ENCODE assay signal across 17 cellular contexts in genomic region chr6:88143768-88144167, GRCh38. TPM values are rescaled to one million over a fixed set of nuclear protein-coding genes. Genes with fewer than 3 reads are reported as not detected.
DNase-seq lines count a peak whose midpoint lies in the region; ATAC-seq and TF ChIP-seq lines count a peak whose summit lies in the region.
"Had no signal": no experiment of that assay in that cellular context is flagged by ENCODE, and none has a peak within 500 bp of the region (broad histone marks: within the 10 kb centered on the region; RNA-seq: fewer than 3 reads in every experiment).

No MANE protein-coding gene starts in this region.

- H3K4me3 ChIP-seq in DOHH2 (ENCODE audit: low read length): peak overlapping the region; percentile 63
- H3K4me3 ChIP-seq in IMR-90 (ENCODE audit: insufficient read depth, low read depth, low read length): no peak overlapping the region
- no peak overlapping the region for H3K4me3 ChIP-seq in colonic mucosa
- H3K4me3 ChIP-seq: A549 had no signal

- POLR2A ChIA-PET in IMR-90 (lab: Charles Lee; ENCODE audit: unreplicated experiment): no interaction called here

- no peaks in the 10 kb centered on the region for H3K9me3 Mint-ChIP-seq in brain
- H3K9me3 Mint-ChIP-seq in naive B cell: no peaks in the 10 kb centered on the region
- H3K9me3 Mint-ChIP-seq: CD8-positive, alpha-beta T cell had no signal

- no peaks in the 10 kb centered on the region for H3K9me1 ChIP-seq in IMR-90 (ENCODE audit: insufficient read depth, low read length)

- no peaks in the 10 kb centered on the region for H3K79me1 ChIP-seq in IMR-90 (ENCODE audit: low read depth in 1 of 2, low read length in 2 of 2)

- H2BK15ac ChIP-seq in IMR-90 (ENCODE audit: low read depth, low read length): no peak overlapping the region

- no peak overlapping the region for H4K5ac ChIP-seq in IMR-90 (ENCODE audit: low read depth, low read length)

- no peaks in the 10 kb centered on the region for H3K9me2 ChIP-seq in DOHH2 (replicated peaks; ENCODE audit: control insufficient read depth, low read length)

- CTCF ChIA-PET in IMR-90 (lab: Yijun Ruan, JAX): no interaction called here

- no peak overlapping the region for H3K23ac ChIP-seq in IMR-90 (ENCODE audit: low read depth, low read length)

- H3K27ac ChIP-seq in DOHH2 (ENCODE audit: low read depth, low read length) (peak overlapping the region; percentile 96), IMR-90 (ENCODE audit: insufficient read depth, low read length) (no peak overlapping the region), colonic mucosa (no peak overlapping the region)
- H3K27ac ChIP-seq: A549 had no signal

- H3K4me3 Mint-ChIP-seq in brain (peak overlapping the region in 1 of 5 experiments; percentile 26), naive B cell (no peak overlapping the region)
- H3K4me3 Mint-ChIP-seq: CD14-positive monocyte; CD8-positive, alpha-beta T cell; H9 had no signal

- H3K27ac Mint-ChIP-seq in brain (peak overlapping the region in 3 of 5 experiments; percentile 42 to 81 (median 75)), naive B cell (peak overlapping the region in 5 of 6 donors; percentile 15 to 100 (median 36))
- H3K27ac Mint-ChIP-seq: CD8-positive, alpha-beta T cell; H9 had no signal

- peaks cover 90% of the 10 kb centered on the region for H3K4me1 ChIP-seq in DOHH2 (ENCODE audit: control insufficient read depth, low read length)
- no peaks in the 10 kb centered on the region for H3K4me1 ChIP-seq in IMR-90 (ENCODE audit: control insufficient read depth, insufficient read depth, low read length)
- H3K4me1 ChIP-seq in colonic mucosa: no peaks in the 10 kb centered on the region
- H3K4me1 ChIP-seq: A549 had no signal

- no peak for DNase-seq in IMR-90
- no peak for DNase-seq in naive B cell
- DNase-seq in NCI-H1436 treated with DMSO at 0.1 percent for 48 hours (lab: John Stamatoyannopoulos, UW): no peak
- no peak for DNase-seq in colonic mucosa
- no peak for DNase-seq in NCI-H526 treated with DMSO at 0.1 percent for 48 hours (lab: John Stamatoyannopoulos, UW)
- DNase-seq: CD8-positive, alpha-beta T cell; COR-L47; DMS 273 treated with DMSO at 0.1 percent for 48 hours; GOT3; H9 had no signal

- H3K27me3 Mint-ChIP-seq in brain: no peaks in the 10 kb centered on the region
- H3K27me3 Mint-ChIP-seq in naive B cell: peaks cover 0 to 13% (median 0%) of the 10 kb centered on the region in 3 donors

- H2AK5ac ChIP-seq in IMR-90 (ENCODE audit: low read depth, low read length): no peak overlapping the region

- 74% methylated on average over 10 of the region's 12 CpGs; no CpG with 5 or more reads in 1 of the 2 experiments for WGBS in IMR-90 (ENCODE audit: extremely low coverage in 2 of 2, insufficient read length in 1 of 2), 2 experiments

- peaks cover 78% of the 10 kb centered on the region for H3K36me3 ChIP-seq in DOHH2 (ENCODE audit: control insufficient read depth, low read length)
- no peaks in the 10 kb centered on the region for H3K36me3 ChIP-seq in IMR-90 (ENCODE audit: control insufficient read depth, insufficient read depth, low read length)
- H3K36me3 ChIP-seq in colonic mucosa: no peaks in the 10 kb centered on the region

- H3K14ac ChIP-seq in IMR-90 (replicated peaks; ENCODE audit: low read depth, low read length): no peak overlapping the region

- H3K9me3 ChIP-seq in DOHH2 (ENCODE audit: control insufficient read depth, insufficient read depth, low read length): no peaks in the 10 kb centered on the region
- H3K9me3 ChIP-seq in IMR-90 (ENCODE audit: control insufficient read depth, insufficient read depth, low read length): no peaks in the 10 kb centered on the region
- no peaks in the 10 kb centered on the region for H3K9me3 ChIP-seq in colonic mucosa
- H3K9me3 ChIP-seq: A549 had no signal

- no TSS peak for BruUV-seq in IMR-90 (replicated peaks; lab: Mats Ljungman, UMichigan)

- no peak overlapping the region for H3K4ac ChIP-seq in IMR-90 (ENCODE audit: low read depth, low read length)

- H3K79me2 ChIP-seq in DOHH2 (ENCODE audit: control insufficient read depth, low read length): peaks cover 73% of the 10 kb centered on the region

- H3K4me2 ChIP-seq in DOHH2 (ENCODE audit: low read length): peak overlapping the region; percentile 91
- H3K4me2 ChIP-seq in IMR-90 (ENCODE audit: low read depth, low read length): no peak overlapping the region
- H3K4me2 ChIP-seq: A549 had no signal

- H2BK120ac ChIP-seq in IMR-90 (ENCODE audit: low read depth, low read length): no peak overlapping the region

- peaks cover 33% of the 10 kb centered on the region for H3F3A ChIP-seq in DOHH2 (ENCODE audit: control insufficient read depth, insufficient read depth)

- H2AFZ ChIP-seq in IMR-90 (replicated peaks; ENCODE audit: low read length, poor library complexity): peak overlapping the region; percentile 32

- TF ChIP-seq POLR2A in IMR-90 (IDR thresholded peaks at IDR 0.05; ENCODE audit: low read depth, low read length): no peak

- H3K27me3 ChIP-seq in DOHH2 (ENCODE audit: control insufficient read depth, low read length) (no peaks in the 10 kb centered on the region), IMR-90 (ENCODE audit: control insufficient read depth, insufficient read depth, low read length) (no peaks in the 10 kb centered on the region), colonic mucosa (no peaks in the 10 kb centered on the region)

- peaks cover 33% of the 10 kb centered on the region for H3K36me3 Mint-ChIP-seq in brain
- no peaks in the 10 kb centered on the region for H3K36me3 Mint-ChIP-seq in naive B cell
- H3K36me3 Mint-ChIP-seq: CD14-positive monocyte; CD8-positive, alpha-beta T cell had no signal

- no peak overlapping the region for H2AK9ac ChIP-seq in IMR-90 (replicated peaks; ENCODE audit: low read depth, low read length, poor library complexity)

- no peak overlapping the region for H4K91ac ChIP-seq in IMR-90 (ENCODE audit: insufficient read depth, low read depth, low read length)

- H3K18ac ChIP-seq in IMR-90 (ENCODE audit: low read depth, low read length): no peak overlapping the region

- H3K56ac ChIP-seq in IMR-90 (ENCODE audit: extremely low read depth, insufficient read depth, low read length): no peak overlapping the region

- no peak for TF ChIP-seq RAD21 in IMR-90 (IDR thresholded peaks at IDR 0.05; ENCODE audit: low read length)

- H3K9ac ChIP-seq in IMR-90 (ENCODE audit: low read depth, low read length) (no peak overlapping the region), colonic mucosa (ENCODE audit: low read depth in 2 of 2, low read length in 2 of 2) (no peak overlapping the region)

- dilution Hi-C loops in IMR-90 (cut with HindIII; ENCODE audit: low sequenced_read_pairs, unreplicated experiment): no loop called here

- no peaks in the 10 kb centered on the region for H4K20me1 ChIP-seq in DOHH2 (ENCODE audit: control insufficient read depth, insufficient read depth, low read depth, low read length)
- H4K20me1 ChIP-seq in IMR-90 (ENCODE audit: insufficient read depth, low read length): no peaks in the 10 kb centered on the region

- TF ChIP-seq CTCF in DOHH2 (IDR thresholded peaks at IDR 0.05; ENCODE audit: low read depth, low read length, poor library complexity, severe bottlenecking): no peak
- no peak for TF ChIP-seq CTCF in IMR-90 (conservative IDR thresholded peaks at IDR 0.05; ENCODE audit: low read depth, low read length)
- TF ChIP-seq CTCF in brain (conservative IDR thresholded peaks at IDR 0.05): no peak
- no peak for TF ChIP-seq CTCF in colonic mucosa (IDR thresholded peaks at IDR 0.05)

- intact Hi-C loops in IMR-90 (cut with micrococcal nuclease): no loop called here
- intact Hi-C loops in colonic mucosa (cut with DNase I): no loop called here

- H2BK20ac ChIP-seq in IMR-90 (ENCODE audit: low read depth, low read length): no peak overlapping the region

- no peak for ATAC-seq in IMR-90 (ENCODE audit: low read depth)
- ATAC-seq in naive B cell (ENCODE audit: low read depth in 2 of 2): no peak
- ATAC-seq: A549; CD8-positive, alpha-beta T cell had no signal

- in situ Hi-C loops in IMR-90 (cut with MboI; ENCODE audit: low sequenced_read_pairs): no loop called here

- no peak overlapping the region for H2BK5ac ChIP-seq in IMR-90 (ENCODE audit: low read depth, low read length, poor library complexity, severe bottlenecking)

- no peak overlapping the region for H4K8ac ChIP-seq in IMR-90 (ENCODE audit: low read depth in 2 of 2, low read length in 2 of 2)

- H3K4me1 Mint-ChIP-seq in brain: peaks cover 23% of the 10 kb centered on the region
- peaks cover 18 to 43% (median 20%) of the 10 kb centered on the region in 3 donors for H3K4me1 Mint-ChIP-seq in naive B cell
- H3K4me1 Mint-ChIP-seq: CD14-positive monocyte had no signal

TF ChIP-seq in IMR-90, 13 proteins besides CTCF, POLR2A, EP300 and RAD21:
- TF ChIP-seq MAZ (IDR thresholded peaks at IDR 0.05; ENCODE audit: borderline replicate concordance, low read depth, low read length): no peak
- TF ChIP-seq RFX5 (IDR thresholded peaks at IDR 0.05; ENCODE audit: low read depth, low read length): no peak
- TF ChIP-seq, protein P1, sequence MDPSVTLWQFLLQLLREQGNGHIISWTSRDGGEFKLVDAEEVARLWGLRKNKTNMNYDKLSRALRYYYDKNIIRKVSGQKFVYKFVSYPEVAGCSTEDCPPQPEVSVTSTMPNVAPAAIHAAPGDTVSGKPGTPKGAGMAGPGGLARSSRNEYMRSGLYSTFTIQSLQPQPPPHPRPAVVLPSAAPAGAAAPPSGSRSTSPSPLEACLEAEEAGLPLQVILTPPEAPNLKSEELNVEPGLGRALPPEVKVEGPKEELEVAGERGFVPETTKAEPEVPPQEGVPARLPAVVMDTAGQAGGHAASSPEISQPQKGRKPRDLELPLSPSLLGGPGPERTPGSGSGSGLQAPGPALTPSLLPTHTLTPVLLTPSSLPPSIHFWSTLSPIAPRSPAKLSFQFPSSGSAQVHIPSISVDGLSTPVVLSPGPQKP (IDR thresholded peaks at IDR 0.05; ENCODE audit: borderline replicate concordance, low read depth, low read length): no peak
- TF ChIP-seq RCOR1 (IDR thresholded peaks at IDR 0.05; ENCODE audit: insufficient replicate concordance, low read length): no peak
- TF ChIP-seq NFE2L2 (IDR thresholded peaks at IDR 0.05; ENCODE audit: low read depth, low read length): no peak

RNA-seq across cellular contexts. Expression of gene CNR1, which starts 22.4 kb away (rescaled TPM):
- total RNA-seq in IMR-90 (2012; rRNA removed) (not detected in 2 replicates), colonic mucosa (1 to 10 TPM in 1 of 2 donors, under 1 TPM in 1; 0.82 to 2.9 TPM)
- polyA plus RNA-seq in IMR-90 (2012; rRNA removed) (not detected in 2 replicates), brain (ENCODE audit: insufficient read depth, low read depth, low replicate concordance) (3.9 TPM), naive B cell (ENCODE audit: low read depth in 6 of 6) (1 to 10 TPM in 3 of 6 donors, under 1 TPM in 3; 0.20 to 2.4 (median 1.0) TPM)
- not detected in 2 replicates for polyA plus RNA-seq in IMR-90 (2012; cell fraction: cytosol; rRNA removed)
- polyA plus RNA-seq in IMR-90 (2012; cell fraction: nucleus; rRNA removed; ENCODE audit: low replicate concordance): not detected in 2 replicates
- total RNA-seq: CD8-positive, alpha-beta T cell; HT1080 had no signal
- polyA plus RNA-seq: AG04450, BJ had no signal
